ENCODE assay signal across 7 cellular contexts in the genomic region with DNA sequence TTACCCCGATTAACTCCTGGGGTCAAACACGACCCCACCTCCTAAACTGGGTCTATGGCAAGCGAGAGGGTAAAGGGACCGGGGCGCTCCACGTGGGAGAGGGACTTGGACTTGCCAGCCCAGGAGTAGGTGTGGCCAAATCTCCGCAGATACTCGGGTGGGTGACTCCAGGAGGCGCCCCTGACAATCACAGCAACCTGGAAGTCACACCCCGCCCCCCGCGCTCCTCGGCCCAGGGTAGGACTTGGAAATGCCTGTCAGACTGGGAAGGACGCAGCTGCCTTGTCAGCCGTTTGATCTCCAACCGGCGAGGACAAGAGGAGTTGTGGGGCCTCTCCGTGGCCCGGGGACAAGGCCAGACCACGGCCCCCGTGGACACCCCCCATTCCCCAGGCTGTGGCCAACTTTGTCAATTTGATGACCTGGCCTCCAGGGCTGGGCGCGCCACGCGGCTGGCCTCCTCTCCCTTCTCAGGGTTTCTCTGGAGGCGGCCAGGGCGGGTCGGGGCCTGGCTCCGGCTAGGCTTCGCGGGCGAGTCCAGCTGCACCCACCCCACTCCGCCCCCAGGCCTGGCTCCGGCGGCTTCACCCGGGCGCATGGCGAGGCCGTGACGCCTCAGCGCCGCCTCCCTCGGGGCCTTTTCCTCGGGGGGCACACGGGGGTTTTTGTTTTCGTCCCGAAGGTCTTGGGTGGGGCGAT. TPM values are rescaled to one million over a fixed set of nuclear protein-coding genes. Genes with fewer than 3 reads are reported as not detected.
DNase-seq lines count a peak whose midpoint lies in the region; ATAC-seq and TF ChIP-seq lines count a peak whose summit lies in the region.

No MANE protein-coding gene starts in this region.

- peaks cover 38% of the 10 kb centered on the region for H3K4me1 Mint-ChIP-seq in HFFc6 (ENCODE audit: low read depth)

- H3K27ac ChIP-seq in SJCRH30 = peak overlapping the region; percentile 40
- peak overlapping the region; percentile 11 for H3K27ac ChIP-seq in effector memory CD4-positive, alpha-beta T cell (ENCODE audit: insufficient read depth, low read length, poor library complexity, severe bottlenecking)
- no peak overlapping the region for H3K27ac ChIP-seq in brain microvascular endothelial cell

- peak overlapping the region; percentile 83; the same call in 1 of the 2 replicates for H3K4me3 Mint-ChIP-seq in HFFc6

- in situ Hi-C loops in brain microvascular endothelial cell (cut with HindIII; ENCODE audit: low pct_ligation_motif_present, low sequenced_read_pairs) = no loop called here

- H3K9me3 ChIP-seq in SJCRH30 (replicated peaks) = no peaks in the 10 kb centered on the region
- H3K9me3 ChIP-seq in effector memory CD4-positive, alpha-beta T cell (ENCODE audit: control insufficient read depth, low read length) = no peaks in the 10 kb centered on the region

- H3K27me3 ChIP-seq in SJCRH30 (peaks cover 7% of the 10 kb centered on the region), brain microvascular endothelial cell (replicated peaks) (peaks cover 52% of the 10 kb centered on the region)
- no peaks in the 10 kb centered on the region for H3K27me3 ChIP-seq in effector memory CD4-positive, alpha-beta T cell (replicated peaks; ENCODE audit: control insufficient read depth, insufficient read depth, low read length, poor library complexity, severe bottlenecking)

- no peaks in the 10 kb centered on the region for H3K9me3 Mint-ChIP-seq in HFFc6

- no peak for ATAC-seq in HG03378 (IDR thresholded peaks at IDR 0.05; ENCODE audit: unreplicated experiment)

- H3K27ac Mint-ChIP-seq in HFFc6 = no peak overlapping the region

- H3K36me3 Mint-ChIP-seq in HFFc6 (ENCODE audit: low read depth) = no peaks in the 10 kb centered on the region

- no peaks in the 10 kb centered on the region; the same call in 1 of the 2 replicates for H3K4me1 ChIP-seq in SJCRH30
- peaks cover 23% of the 10 kb centered on the region for H3K4me1 ChIP-seq in effector memory CD4-positive, alpha-beta T cell (ENCODE audit: control insufficient read depth, insufficient read depth, low read length, poor library complexity, severe bottlenecking)

- H3K4me3 ChIP-seq in SJCRH30 = peak overlapping the region; percentile 67
- H3K4me3 ChIP-seq in effector memory CD4-positive, alpha-beta T cell (ENCODE audit: insufficient read depth, low read depth, low read length, poor library complexity, severe bottlenecking) = peak overlapping the region; percentile 86
- no peak overlapping the region for H3K4me3 ChIP-seq in brain microvascular endothelial cell (ENCODE audit: low read depth, low read length)

- TF ChIP-seq CTCF in HFFc6 (IDR thresholded peaks at IDR 0.05) = no peak
- no peak for TF ChIP-seq CTCF in brain microvascular endothelial cell (IDR thresholded peaks at IDR 0.05; ENCODE audit: low read depth, low read length, missing control alignments)

- DNase-seq in HFFc6 = no peak
- DNase-seq in SJCRH30 = peak; percentile 74 to 75
- no peak for DNase-seq in effector memory CD4-positive, alpha-beta T cell
- peak; percentile 81 for DNase-seq in retina
- DNase-seq in brain microvascular endothelial cell = no peak
- no peak for DNase-seq in SKM-1 (lab: John Stamatoyannopoulos, UW; ENCODE audit: unreplicated experiment)

- H3K27me3 Mint-ChIP-seq in HFFc6 (ENCODE audit: insufficient read depth) = peaks cover 29% of the 10 kb centered on the region

- no peaks in the 10 kb centered on the region for H3K36me3 ChIP-seq in SJCRH30
- no peaks in the 10 kb centered on the region for H3K36me3 ChIP-seq in effector memory CD4-positive, alpha-beta T cell (ENCODE audit: control insufficient read depth, insufficient read depth, low read length)
- no peaks in the 10 kb centered on the region for H3K36me3 ChIP-seq in brain microvascular endothelial cell (replicated peaks)

RNA-seq across cellular contexts. Expression of a gene that starts 1.2 kb away (rescaled TPM):
- total RNA-seq in HFFc6 (2021; fragmentation: NEBNext Ultra II Directional; extraction: Animal tissue kit (Norgen Biotek cat#: 25700)) = under 1 TPM in 4 of 6 experiments, not detected in 2; 0.06 to 0.14 (median 0.10) TPM
- 1.7 and 2.2 TPM in 2 replicates for total RNA-seq in SJCRH30 (2014; rRNA removed; shearing (Covaris generic))

Comparison
In these comparisons a context has a peak if more than half of its experiments do, and no peak if none do; other contexts are left out.
1. DNase-seq: peak in SJCRH30 (2 of 2) and retina (single experiment); none in HFFc6 (single experiment), effector memory CD4-positive, alpha-beta T cell (0 of 3), brain microvascular endothelial cell (single experiment) and SKM-1 (single experiment).